ENCODE assay signal across 22 cellular contexts in genomic region chr3:120415756-120416155, GRCh38.
"Had no signal": no experiment of that assay in that cellular context is flagged by ENCODE, and none has a peak within 500 bp of the region (broad histone marks: within the 10 kb centered on the region; RNA-seq: fewer than 3 reads in every experiment).

No MANE protein-coding gene starts in this region.

- H3K27me3 ChIP-seq: cardiac muscle cell, dorsolateral prefrontal cortex, left lung, neural progenitor cell, ovary, right lobe of liver, suprapubic skin, transverse colon had no signal

- H3K9me3 Mint-ChIP-seq: naive B cell; neural progenitor cell; stimulated activated naive CD8-positive, alpha-beta T cell treated with anti-CD3 and anti-CD28 coated beads, Interleukin-15, amount 100 ng/mL, for 72 hours; T-helper 1 cell treated with Interleukin-12 subunit alpha and Interleukin-12 subunit beta and Interleukin-4 antibody, amounts not matched to agents 30 μg/mL and 1 μg/mL, for 36 hours had no signal

- H3K27ac Mint-ChIP-seq: activated naive CD8-positive, alpha-beta T cell; naive B cell; T-helper 1 cell treated with Interleukin-12 subunit alpha and Interleukin-12 subunit beta and Interleukin-4 antibody, amounts not matched to agents 30 μg/mL and 1 μg/mL, for 36 hours had no signal

- H3K4me3 Mint-ChIP-seq: activated naive CD8-positive, alpha-beta T cell; neural progenitor cell; stimulated activated naive CD8-positive, alpha-beta T cell treated with anti-CD3 and anti-CD28 coated beads, Interleukin-15, amount 100 ng/mL, for 72 hours; T-helper 1 cell treated with Interleukin-12 subunit alpha and Interleukin-12 subunit beta and Interleukin-4 antibody, amounts not matched to agents 30 μg/mL and 1 μg/mL, for 36 hours had no signal

- H3K4me3 ChIP-seq: cardiac muscle cell, dorsolateral prefrontal cortex, left lung, mucosa of descending colon, neural progenitor cell, ovary, psoas muscle, right lobe of liver, suprapubic skin, transverse colon had no signal

- H3K27ac ChIP-seq: cardiac muscle cell, epithelial cell of prostate, left lung, neural progenitor cell, ovary, psoas muscle, right lobe of liver, suprapubic skin had no signal

- H3K36me3 ChIP-seq: ovary, right lobe of liver had no signal

- DNase-seq: activated CD4-positive, alpha-beta T cell treated with anti-CD3 and anti-CD28 coated beads, Interleukin-2, amount 50 U/mL, for 48 hours; activated gamma-delta T cell; amniotic stem cell; dorsolateral prefrontal cortex; foreskin melanocyte; kidney; left lung; mucosa of descending colon; naive B cell; ovary; psoas muscle; right lobe of liver; small intestine; stimulated activated CD4-positive, alpha-beta T cell treated with anti-CD3 and anti-CD28 coated beads, Interleukin-4, amount 100 ng/mL, for 1 hour; stimulated activated naive CD8-positive, alpha-beta T cell treated with anti-CD3 and anti-CD28 coated beads, Interleukin-15, amount 100 ng/mL, for 72 hours; transverse colon had no signal

- H3K36me3 Mint-ChIP-seq: activated naive CD8-positive, alpha-beta T cell; naive B cell had no signal

- H3K9me3 ChIP-seq: left lung, mucosa of descending colon, ovary, psoas muscle, right lobe of liver, suprapubic skin, transverse colon had no signal

- ATAC-seq: left lung; mucosa of descending colon; psoas muscle; right lobe of liver; stimulated activated naive CD8-positive, alpha-beta T cell treated with anti-CD3 and anti-CD28 coated beads, Interleukin-15, amount 100 ng/mL, for 72 hours had no signal
